In the genomic region with DNA sequence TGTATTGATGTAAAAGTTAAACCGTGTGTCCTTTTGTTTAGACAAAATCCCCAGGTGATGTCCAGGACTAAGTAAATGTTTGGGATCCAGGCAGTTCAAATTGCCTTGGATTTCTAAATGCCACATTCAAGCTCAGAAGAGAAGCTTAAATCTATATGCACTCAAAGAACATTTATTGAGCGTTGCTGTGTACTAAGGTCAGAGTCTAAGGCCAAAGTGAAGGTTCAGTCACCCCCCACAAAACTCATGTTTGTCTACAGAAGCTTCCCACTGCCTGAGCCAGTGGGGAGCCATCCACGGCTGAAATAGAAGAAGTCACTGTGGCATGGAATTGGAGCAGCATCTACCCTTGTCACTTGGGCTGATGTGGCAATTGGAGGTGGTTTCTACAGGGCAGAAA, we compare ENCODE assay signal across 1 cellular context.
TF ChIP-seq lines count a peak whose summit lies in the region.

No MANE protein-coding gene starts in this region.

TF ChIP-seq in HepG2, 621 proteins besides CTCF, POLR2A, EP300 and RAD21 (continued from another document):
- TF ChIP-seq, protein P1, sequence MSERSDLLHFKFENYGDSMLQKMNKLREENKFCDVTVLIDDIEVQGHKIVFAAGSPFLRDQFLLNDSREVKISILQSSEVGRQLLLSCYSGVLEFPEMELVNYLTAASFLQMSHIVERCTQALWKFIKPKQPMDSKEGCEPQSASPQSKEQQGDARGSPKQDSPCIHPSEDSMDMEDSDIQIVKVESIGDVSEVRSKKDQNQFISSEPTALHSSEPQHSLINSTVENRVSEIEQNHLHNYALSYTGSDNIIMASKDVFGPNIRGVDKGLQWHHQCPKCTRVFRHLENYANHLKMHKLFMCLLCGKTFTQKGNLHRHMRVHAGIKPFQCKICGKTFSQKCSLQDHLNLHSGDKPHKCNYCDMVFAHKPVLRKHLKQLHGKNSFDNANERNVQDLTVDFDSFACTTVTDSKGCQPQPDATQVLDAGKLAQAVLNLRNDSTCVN (CRISPR knock-in tag; IDR thresholded peaks at IDR 0.05; ENCODE audit: borderline replicate concordance) = no peak
- TF ChIP-seq ARNTL (CRISPR knock-in tag; IDR thresholded peaks at IDR 0.05) (no peak), EEA1 (CRISPR knock-in tag; IDR thresholded peaks at IDR 0.05; ENCODE audit: borderline replicate concordance) (no peak), ZZZ3 (CRISPR knock-in tag; IDR thresholded peaks at IDR 0.05; ENCODE audit: borderline replicate concordance) (no peak), SSRP1 (CRISPR knock-in tag; IDR thresholded peaks at IDR 0.05) (no peak), NCOA2 (CRISPR knock-in tag; IDR thresholded peaks at IDR 0.05) (no peak), SALL1 (CRISPR knock-in tag; IDR thresholded peaks at IDR 0.05) (peak; percentile 36; the same call in 1 of the 2 replicates), ZNF432 (CRISPR knock-in tag; IDR thresholded peaks at IDR 0.05; ENCODE audit: borderline replicate concordance) (no peak), SAFB2 (CRISPR knock-in tag; IDR thresholded peaks at IDR 0.05; ENCODE audit: borderline replicate concordance, low read depth) (no peak), ELF1 (CRISPR knock-in tag; IDR thresholded peaks at IDR 0.05) (no peak), ZNF572 (CRISPR knock-in tag; IDR thresholded peaks at IDR 0.05) (no peak), HOXD1 (CRISPR knock-in tag; IDR thresholded peaks at IDR 0.05) (no peak), ZNF44 (CRISPR knock-in tag; IDR thresholded peaks at IDR 0.05) (no peak), NCOR1 (IDR thresholded peaks at IDR 0.05; ENCODE audit: borderline replicate concordance, low read length) (0 out of 2 replicates have a peak, but pooled peaks have one; percentile 20), JUND (CRISPR knock-in tag; IDR thresholded peaks at IDR 0.05) (no peak), SIN3B (IDR thresholded peaks at IDR 0.05; ENCODE audit: low read length) (no peak), PHB2 (IDR thresholded peaks at IDR 0.05; ENCODE audit: partially characterized antibody) (no peak), ZNF782 (CRISPR knock-in tag; IDR thresholded peaks at IDR 0.05; ENCODE audit: borderline replicate concordance) (no peak), ZNF674 (CRISPR knock-in tag; IDR thresholded peaks at IDR 0.05; ENCODE audit: low read depth) (no peak), ZNF567 (CRISPR knock-in tag; IDR thresholded peaks at IDR 0.05; ENCODE audit: borderline replicate concordance) (no peak), HMG20A (CRISPR knock-in tag; IDR thresholded peaks at IDR 0.05; ENCODE audit: borderline replicate concordance) (no peak), ZNF724P (CRISPR knock-in tag; IDR thresholded peaks at IDR 0.05; ENCODE audit: borderline replicate concordance) (0 out of 2 replicates have a peak, but pooled peaks have one; percentile 43), ZBTB7B (CRISPR knock-in tag; IDR thresholded peaks at IDR 0.05) (no peak), FLYWCH1 (CRISPR knock-in tag; IDR thresholded peaks at IDR 0.05) (no peak), MYC (CRISPR knock-in tag; IDR thresholded peaks at IDR 0.05; ENCODE audit: borderline replicate concordance) (no peak), NAIF1 (CRISPR knock-in tag; IDR thresholded peaks at IDR 0.05; ENCODE audit: borderline replicate concordance) (no peak), FOXK1 (CRISPR knock-in tag; IDR thresholded peaks at IDR 0.05; ENCODE audit: borderline replicate concordance, low read depth) (no peak), FOXP1 (IDR thresholded peaks at IDR 0.05) (no peak), FOXP1 (CRISPR knock-in tag; IDR thresholded peaks at IDR 0.05) (0 out of 2 replicates have a peak, but pooled peaks have one; percentile 24), DNMT3B (CRISPR knock-in tag; conservative IDR thresholded peaks at IDR 0.05) (no peak), SOX6 (IDR thresholded peaks at IDR 0.05) (no peak), SOX6 (CRISPR knock-in tag; IDR thresholded peaks at IDR 0.05) (peak; percentile 63), HNF4A (CRISPR knock-in tag; IDR thresholded peaks at IDR 0.05) (peak; percentile 82), ZNF205 (CRISPR knock-in tag; IDR thresholded peaks at IDR 0.05) (no peak), MAFG (CRISPR knock-in tag; IDR thresholded peaks at IDR 0.05) (no peak), HOXA9 (CRISPR knock-in tag; IDR thresholded peaks at IDR 0.05; ENCODE audit: borderline replicate concordance) (no peak), ZSCAN29 (CRISPR knock-in tag; conservative IDR thresholded peaks at IDR 0.05) (no peak)
- TF ChIP-seq, protein P2, sequence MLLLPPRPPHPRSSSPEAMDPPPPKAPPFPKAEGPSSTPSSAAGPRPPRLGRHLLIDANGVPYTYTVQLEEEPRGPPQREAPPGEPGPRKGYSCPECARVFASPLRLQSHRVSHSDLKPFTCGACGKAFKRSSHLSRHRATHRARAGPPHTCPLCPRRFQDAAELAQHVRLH (CRISPR knock-in tag; IDR thresholded peaks at IDR 0.05; ENCODE audit: borderline replicate concordance, low read depth) = no peak
- TF ChIP-seq, protein P3, sequence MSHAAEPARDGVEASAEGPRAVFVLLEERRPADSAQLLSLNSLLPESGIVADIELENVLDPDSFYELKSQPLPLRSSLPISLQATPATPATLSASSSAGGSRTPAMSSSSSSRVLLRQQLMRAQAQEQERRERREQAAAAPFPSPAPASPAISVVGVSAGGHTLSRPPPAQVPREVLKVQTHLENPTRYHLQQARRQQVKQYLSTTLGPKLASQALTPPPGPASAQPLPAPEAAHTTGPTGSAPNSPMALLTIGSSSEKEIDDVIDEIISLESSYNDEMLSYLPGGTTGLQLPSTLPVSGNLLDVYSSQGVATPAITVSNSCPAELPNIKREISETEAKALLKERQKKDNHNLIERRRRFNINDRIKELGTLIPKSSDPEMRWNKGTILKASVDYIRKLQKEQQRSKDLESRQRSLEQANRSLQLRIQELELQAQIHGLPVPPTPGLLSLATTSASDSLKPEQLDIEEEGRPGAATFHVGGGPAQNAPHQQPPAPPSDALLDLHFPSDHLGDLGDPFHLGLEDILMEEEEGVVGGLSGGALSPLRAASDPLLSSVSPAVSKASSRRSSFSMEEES (CRISPR knock-in tag; IDR thresholded peaks at IDR 0.05) = no peak
- TF ChIP-seq, protein P4, sequence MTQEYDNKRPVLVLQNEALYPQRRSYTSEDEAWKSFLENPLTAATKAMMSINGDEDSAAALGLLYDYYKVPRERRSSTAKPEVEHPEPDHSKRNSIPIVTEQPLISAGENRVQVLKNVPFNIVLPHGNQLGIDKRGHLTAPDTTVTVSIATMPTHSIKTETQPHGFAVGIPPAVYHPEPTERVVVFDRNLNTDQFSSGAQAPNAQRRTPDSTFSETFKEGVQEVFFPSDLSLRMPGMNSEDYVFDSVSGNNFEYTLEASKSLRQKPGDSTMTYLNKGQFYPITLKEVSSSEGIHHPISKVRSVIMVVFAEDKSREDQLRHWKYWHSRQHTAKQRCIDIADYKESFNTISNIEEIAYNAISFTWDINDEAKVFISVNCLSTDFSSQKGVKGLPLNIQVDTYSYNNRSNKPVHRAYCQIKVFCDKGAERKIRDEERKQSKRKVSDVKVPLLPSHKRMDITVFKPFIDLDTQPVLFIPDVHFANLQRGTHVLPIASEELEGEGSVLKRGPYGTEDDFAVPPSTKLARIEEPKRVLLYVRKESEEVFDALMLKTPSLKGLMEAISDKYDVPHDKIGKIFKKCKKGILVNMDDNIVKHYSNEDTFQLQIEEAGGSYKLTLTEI (CRISPR knock-in tag; conservative IDR thresholded peaks at IDR 0.05) = no peak
- TF ChIP-seq, protein P5, sequence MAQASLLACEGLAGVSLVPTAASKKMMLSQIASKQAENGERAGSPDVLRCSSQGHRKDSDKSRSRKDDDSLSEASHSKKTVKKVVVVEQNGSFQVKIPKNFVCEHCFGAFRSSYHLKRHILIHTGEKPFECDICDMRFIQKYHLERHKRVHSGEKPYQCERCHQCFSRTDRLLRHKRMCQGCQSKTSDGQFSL (CRISPR knock-in tag; IDR thresholded peaks at IDR 0.05) = no peak
- TF ChIP-seq, protein P6, sequence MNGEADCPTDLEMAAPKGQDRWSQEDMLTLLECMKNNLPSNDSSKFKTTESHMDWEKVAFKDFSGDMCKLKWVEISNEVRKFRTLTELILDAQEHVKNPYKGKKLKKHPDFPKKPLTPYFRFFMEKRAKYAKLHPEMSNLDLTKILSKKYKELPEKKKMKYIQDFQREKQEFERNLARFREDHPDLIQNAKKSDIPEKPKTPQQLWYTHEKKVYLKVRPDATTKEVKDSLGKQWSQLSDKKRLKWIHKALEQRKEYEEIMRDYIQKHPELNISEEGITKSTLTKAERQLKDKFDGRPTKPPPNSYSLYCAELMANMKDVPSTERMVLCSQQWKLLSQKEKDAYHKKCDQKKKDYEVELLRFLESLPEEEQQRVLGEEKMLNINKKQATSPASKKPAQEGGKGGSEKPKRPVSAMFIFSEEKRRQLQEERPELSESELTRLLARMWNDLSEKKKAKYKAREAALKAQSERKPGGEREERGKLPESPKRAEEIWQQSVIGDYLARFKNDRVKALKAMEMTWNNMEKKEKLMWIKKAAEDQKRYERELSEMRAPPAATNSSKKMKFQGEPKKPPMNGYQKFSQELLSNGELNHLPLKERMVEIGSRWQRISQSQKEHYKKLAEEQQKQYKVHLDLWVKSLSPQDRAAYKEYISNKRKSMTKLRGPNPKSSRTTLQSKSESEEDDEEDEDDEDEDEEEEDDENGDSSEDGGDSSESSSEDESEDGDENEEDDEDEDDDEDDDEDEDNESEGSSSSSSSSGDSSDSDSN (CRISPR knock-in tag; IDR thresholded peaks at IDR 0.05) = no peak
- TF ChIP-seq, protein P7, sequence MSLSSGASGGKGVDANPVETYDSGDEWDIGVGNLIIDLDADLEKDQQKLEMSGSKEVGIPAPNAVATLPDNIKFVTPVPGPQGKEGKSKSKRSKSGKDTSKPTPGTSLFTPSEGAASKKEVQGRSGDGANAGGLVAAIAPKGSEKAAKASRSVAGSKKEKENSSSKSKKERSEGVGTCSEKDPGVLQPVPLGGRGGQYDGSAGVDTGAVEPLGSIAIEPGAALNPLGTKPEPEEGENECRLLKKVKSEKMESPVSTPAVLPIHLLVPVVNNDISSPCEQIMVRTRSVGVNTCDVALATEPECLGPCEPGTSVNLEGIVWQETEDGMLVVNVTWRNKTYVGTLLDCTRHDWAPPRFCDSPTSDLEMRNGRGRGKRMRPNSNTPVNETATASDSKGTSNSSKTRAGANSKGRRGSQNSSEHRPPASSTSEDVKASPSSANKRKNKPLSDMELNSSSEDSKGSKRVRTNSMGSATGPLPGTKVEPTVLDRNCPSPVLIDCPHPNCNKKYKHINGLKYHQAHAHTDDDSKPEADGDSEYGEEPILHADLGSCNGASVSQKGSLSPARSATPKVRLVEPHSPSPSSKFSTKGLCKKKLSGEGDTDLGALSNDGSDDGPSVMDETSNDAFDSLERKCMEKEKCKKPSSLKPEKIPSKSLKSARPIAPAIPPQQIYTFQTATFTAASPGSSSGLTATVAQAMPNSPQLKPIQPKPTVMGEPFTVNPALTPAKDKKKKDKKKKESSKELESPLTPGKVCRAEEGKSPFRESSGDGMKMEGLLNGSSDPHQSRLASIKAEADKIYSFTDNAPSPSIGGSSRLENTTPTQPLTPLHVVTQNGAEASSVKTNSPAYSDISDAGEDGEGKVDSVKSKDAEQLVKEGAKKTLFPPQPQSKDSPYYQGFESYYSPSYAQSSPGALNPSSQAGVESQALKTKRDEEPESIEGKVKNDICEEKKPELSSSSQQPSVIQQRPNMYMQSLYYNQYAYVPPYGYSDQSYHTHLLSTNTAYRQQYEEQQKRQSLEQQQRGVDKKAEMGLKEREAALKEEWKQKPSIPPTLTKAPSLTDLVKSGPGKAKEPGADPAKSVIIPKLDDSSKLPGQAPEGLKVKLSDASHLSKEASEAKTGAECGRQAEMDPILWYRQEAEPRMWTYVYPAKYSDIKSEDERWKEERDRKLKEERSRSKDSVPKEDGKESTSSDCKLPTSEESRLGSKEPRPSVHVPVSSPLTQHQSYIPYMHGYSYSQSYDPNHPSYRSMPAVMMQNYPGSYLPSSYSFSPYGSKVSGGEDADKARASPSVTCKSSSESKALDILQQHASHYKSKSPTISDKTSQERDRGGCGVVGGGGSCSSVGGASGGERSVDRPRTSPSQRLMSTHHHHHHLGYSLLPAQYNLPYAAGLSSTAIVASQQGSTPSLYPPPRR (CRISPR knock-in tag; IDR thresholded peaks at IDR 0.05; ENCODE audit: borderline replicate concordance) = 0 out of 2 replicates have a peak, but pooled peaks have one; percentile 34
- TF ChIP-seq, protein P8, sequence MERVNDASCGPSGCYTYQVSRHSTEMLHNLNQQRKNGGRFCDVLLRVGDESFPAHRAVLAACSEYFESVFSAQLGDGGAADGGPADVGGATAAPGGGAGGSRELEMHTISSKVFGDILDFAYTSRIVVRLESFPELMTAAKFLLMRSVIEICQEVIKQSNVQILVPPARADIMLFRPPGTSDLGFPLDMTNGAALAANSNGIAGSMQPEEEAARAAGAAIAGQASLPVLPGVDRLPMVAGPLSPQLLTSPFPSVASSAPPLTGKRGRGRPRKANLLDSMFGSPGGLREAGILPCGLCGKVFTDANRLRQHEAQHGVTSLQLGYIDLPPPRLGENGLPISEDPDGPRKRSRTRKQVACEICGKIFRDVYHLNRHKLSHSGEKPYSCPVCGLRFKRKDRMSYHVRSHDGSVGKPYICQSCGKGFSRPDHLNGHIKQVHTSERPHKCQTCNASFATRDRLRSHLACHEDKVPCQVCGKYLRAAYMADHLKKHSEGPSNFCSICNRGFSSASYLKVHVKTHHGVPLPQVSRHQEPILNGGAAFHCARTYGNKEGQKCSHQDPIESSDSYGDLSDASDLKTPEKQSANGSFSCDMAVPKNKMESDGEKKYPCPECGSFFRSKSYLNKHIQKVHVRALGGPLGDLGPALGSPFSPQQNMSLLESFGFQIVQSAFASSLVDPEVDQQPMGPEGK (CRISPR knock-in tag; IDR thresholded peaks at IDR 0.05) = no peak
